Comparison of ENCODE assay signal across 8 cellular contexts in genomic region chr12:62933220-62933870, GRCh38.
DNase-seq lines count a peak whose midpoint lies in the region; ATAC-seq lines count a peak whose summit lies in the region.

No MANE protein-coding gene starts in this region.

- ATAC-seq in stimulated activated memory B cell treated with anti-CD40 and anti-IgM and Interleukin-4, amounts not matched to agents 10 μg/mL and 1 μg/mL and 100 μg/mL, for 72 hours: no peak
- no peak for ATAC-seq in GM21381 (IDR thresholded peaks at IDR 0.05; ENCODE audit: unreplicated experiment)

- H3K9me3 Mint-ChIP-seq in stimulated activated memory B cell treated with anti-CD40 and anti-IgM and Interleukin-4, amounts not matched to agents 10 μg/mL and 1 μg/mL and 100 μg/mL, for 72 hours: no peaks in the 10 kb centered on the region

- H3K4me3 Mint-ChIP-seq in stimulated activated memory B cell treated with anti-CD40 and anti-IgM and Interleukin-4, amounts not matched to agents 10 μg/mL and 1 μg/mL and 100 μg/mL, for 72 hours: peak overlapping the region; percentile 76

- H3K27me3 Mint-ChIP-seq in stimulated activated memory B cell treated with anti-CD40 and anti-IgM and Interleukin-4, amounts not matched to agents 10 μg/mL and 1 μg/mL and 100 μg/mL, for 72 hours: peaks cover 49% of the 10 kb centered on the region

- DNase-seq in DMS 273 (lab: John Stamatoyannopoulos, UW; ENCODE audit: unreplicated experiment): peak; percentile 54
- no peak for DNase-seq in DMS 273 treated with DMSO at 0.1 percent for 48 hours (lab: John Stamatoyannopoulos, UW)
- DNase-seq in NCI-H2227 treated with DMSO at 0.1 percent for 48 hours (lab: John Stamatoyannopoulos, UW): peak; percentile 79
- DNase-seq in caudate nucleus (lab: John Stamatoyannopoulos, UW): peak in 59 of 61 donors; percentile 11 to 97 (median 79)
- peak; percentile 63 for DNase-seq in kidney tubule cell (ENCODE audit: low spot score)
- no peak for DNase-seq in SIG-M5 (lab: John Stamatoyannopoulos, UW)

- H3K36me3 Mint-ChIP-seq in stimulated activated memory B cell treated with anti-CD40 and anti-IgM and Interleukin-4, amounts not matched to agents 10 μg/mL and 1 μg/mL and 100 μg/mL, for 72 hours: no peaks in the 10 kb centered on the region

- H3K27ac ChIP-seq in caudate nucleus (ENCODE audit: low read depth, low read length): peak overlapping the region; percentile 90

- H3K27ac Mint-ChIP-seq in stimulated activated memory B cell treated with anti-CD40 and anti-IgM and Interleukin-4, amounts not matched to agents 10 μg/mL and 1 μg/mL and 100 μg/mL, for 72 hours: no peak overlapping the region

- peaks cover 17% of the 10 kb centered on the region for H3K4me1 Mint-ChIP-seq in stimulated activated memory B cell treated with anti-CD40 and anti-IgM and Interleukin-4, amounts not matched to agents 10 μg/mL and 1 μg/mL and 100 μg/mL, for 72 hours

Comparison
In these comparisons a context has a peak if more than half of its experiments do, and no peak if none do; other contexts are left out.
1. DNase-seq: peak in DMS 273 (single experiment), NCI-H2227 treated with DMSO at 0.1 percent for 48 hours (single experiment), caudate nucleus (59 of 61) and kidney tubule cell (single experiment); none in DMS 273 treated with DMSO at 0.1 percent for 48 hours (single experiment) and SIG-M5 (single experiment).